In genomic region chr15:44130778-44131177, GRCh38 we compare ENCODE assay signal across 29 cellular contexts.
A peak's percentile ranks its signal among the peaks of the same experiment; 100 is the strongest.
DNase-seq lines count a peak whose midpoint lies in the region; ATAC-seq and TF ChIP-seq lines count a peak whose summit lies in the region.
"Had no signal": no experiment of that assay in that cellular context is flagged by ENCODE, and none has a peak within 500 bp of the region (broad histone marks: within the 10 kb centered on the region; RNA-seq: fewer than 3 reads in every experiment).

No MANE protein-coding gene starts in this region.

- H3K27me3 Mint-ChIP-seq in T-cell = peaks cover 18 to 21% of the 10 kb centered on the region in 2 donors

- no peak overlapping the region for H3K4me3 Mint-ChIP-seq in T-cell
- H3K4me3 Mint-ChIP-seq: activated naive CD4-positive, alpha-beta T cell treated with anti-CD3 and anti-CD28 coated beads for 36 hours; memory B cell; naive thymus-derived CD4-positive, alpha-beta T cell; stimulated activated effector memory CD8-positive, alpha-beta T cell treated with anti-CD3 and anti-CD28 coated beads, Interleukin-12 subunit alpha, Interleukin-12 subunit beta, amount 100 ng/mL, for 72 hours had no signal

- H3K4me1 ChIP-seq in GM23248 (ENCODE audit: insufficient read depth) = no peaks in the 10 kb centered on the region
- no peaks in the 10 kb centered on the region for H3K4me1 ChIP-seq in prostate gland (replicated peaks)
- H3K4me1 ChIP-seq: breast epithelium, colonic mucosa, Peyer's patch, SJSA1 had no signal

- in situ Hi-C loops in GM23248 (cut with MboI) = no loop called here

- POLR2A ChIA-PET in RWPE1 (lab: Yijun Ruan, JAX; ENCODE audit: low non-redundant PET) = no interaction called here
- POLR2A ChIA-PET in T-cell (lab: Charles Lee) = no interaction called here

- H3K9me2 ChIP-seq in GM23248 (ENCODE audit: insufficient read depth) = no peaks in the 10 kb centered on the region

- no peaks in the 10 kb centered on the region for H3K9me3 Mint-ChIP-seq in T-cell
- H3K9me3 Mint-ChIP-seq: activated naive CD4-positive, alpha-beta T cell treated with anti-CD3 and anti-CD28 coated beads for 36 hours; memory B cell; stimulated activated effector memory CD8-positive, alpha-beta T cell treated with anti-CD3 and anti-CD28 coated beads, Interleukin-12 subunit alpha, Interleukin-12 subunit beta, amount 100 ng/mL, for 72 hours had no signal

- CTCF ChIA-PET in RWPE1 (lab: Yijun Ruan, JAX) = interaction anchor here (0.6 kb wide), 2 partner anchors 217 to 727 kb away, joined by 3 read pairs; no protein-coding TSS in a partner anchor
- CTCF ChIA-PET in T-cell (lab: Charles Lee) = no interaction called here

- intact Hi-C loops in prostate gland (cut with DNase I) = no loop called here

- H3K36me3 ChIP-seq in GM23248 (ENCODE audit: low read depth) = no peaks in the 10 kb centered on the region
- no peaks in the 10 kb centered on the region for H3K36me3 ChIP-seq in prostate gland
- H3K36me3 ChIP-seq: breast epithelium, colonic mucosa, Peyer's patch, SJSA1 had no signal

- no peak for TF ChIP-seq POLR2A in prostate gland (IDR thresholded peaks at IDR 0.05)

- no peaks in the 10 kb centered on the region for H3F3A ChIP-seq in GM23248 (ENCODE audit: insufficient read depth)

- H2AFZ ChIP-seq in GM23248 = no peak overlapping the region

- H3K9ac ChIP-seq in GM23248 = no peak overlapping the region

- H3K4me3 ChIP-seq in GM23248 = no peak overlapping the region
- H3K4me3 ChIP-seq in prostate gland = no peak overlapping the region
- H3K4me3 ChIP-seq: breast epithelium, colonic mucosa, Peyer's patch, SJSA1 had no signal

- no peak overlapping the region for H3K27ac ChIP-seq in 22Rv1
- no peak overlapping the region for H3K27ac ChIP-seq in GM23248
- H3K27ac ChIP-seq in RWPE1 = no peak overlapping the region
- no peak overlapping the region for H3K27ac ChIP-seq in prostate gland
- H3K27ac ChIP-seq: breast epithelium, colonic mucosa, Peyer's patch, SJSA1 had no signal

- no peaks in the 10 kb centered on the region for H3K9me3 ChIP-seq in GM23248 (ENCODE audit: low read depth)
- no peaks in the 10 kb centered on the region for H3K9me3 ChIP-seq in prostate gland
- H3K9me3 ChIP-seq: breast epithelium, colonic mucosa, Peyer's patch, SJSA1 had no signal

- H3K27ac Mint-ChIP-seq in T-cell = no peak overlapping the region
- H3K27ac Mint-ChIP-seq: activated naive CD4-positive, alpha-beta T cell treated with anti-CD3 and anti-CD28 coated beads for 36 hours; memory B cell; naive thymus-derived CD4-positive, alpha-beta T cell; stimulated activated effector memory CD8-positive, alpha-beta T cell treated with anti-CD3 and anti-CD28 coated beads, Interleukin-12 subunit alpha, Interleukin-12 subunit beta, amount 100 ng/mL, for 72 hours had no signal

- ATAC-seq in T-cell (replicated peaks in 1 of 4) = no peak
- ATAC-seq in GM21529 (IDR thresholded peaks at IDR 0.05; ENCODE audit: unreplicated experiment) = no peak
- ATAC-seq: naive thymus-derived CD4-positive, alpha-beta T cell; stimulated activated effector memory CD8-positive, alpha-beta T cell treated with anti-CD3 and anti-CD28 coated beads, Interleukin-12 subunit alpha, Interleukin-12 subunit beta, amount 100 ng/mL, for 72 hours had no signal

- H3K4me2 ChIP-seq in GM23248 (ENCODE audit: unreplicated experiment) = no peak overlapping the region

- TF ChIP-seq CTCF in 22Rv1 (IDR thresholded peaks at IDR 0.05) (peak; percentile 26), RWPE1 (conservative IDR thresholded peaks at IDR 0.05; ENCODE audit: low read depth) (peak; percentile 39), prostate gland (IDR thresholded peaks at IDR 0.05) (no peak)

- no peaks in the 10 kb centered on the region for H3K4me1 Mint-ChIP-seq in T-cell
- H3K4me1 Mint-ChIP-seq: memory B cell; naive thymus-derived CD4-positive, alpha-beta T cell; stimulated activated effector memory CD8-positive, alpha-beta T cell treated with anti-CD3 and anti-CD28 coated beads, Interleukin-12 subunit alpha, Interleukin-12 subunit beta, amount 100 ng/mL, for 72 hours had no signal

- H3K27me3 ChIP-seq in GM23248 (replicated peaks; ENCODE audit: insufficient read depth) (no peaks in the 10 kb centered on the region), prostate gland (replicated peaks; ENCODE audit: insufficient read depth) (no peaks in the 10 kb centered on the region)
- H3K27me3 ChIP-seq: breast epithelium, colonic mucosa, Peyer's patch, SJSA1 had no signal

- no peaks in the 10 kb centered on the region for H4K20me1 ChIP-seq in GM23248 (ENCODE audit: insufficient read depth)

- no peaks in the 10 kb centered on the region for H3K36me3 Mint-ChIP-seq in T-cell
- H3K36me3 Mint-ChIP-seq: memory B cell; naive thymus-derived CD4-positive, alpha-beta T cell; stimulated activated effector memory CD8-positive, alpha-beta T cell treated with anti-CD3 and anti-CD28 coated beads, Interleukin-12 subunit alpha, Interleukin-12 subunit beta, amount 100 ng/mL, for 72 hours had no signal

- DNase-seq in GM23248 = peak; percentile 18
- DNase-seq in RWPE1 (ENCODE audit: low spot score) = peak; percentile 6
- peak; percentile 33 for DNase-seq in fibroblast of peridontal ligament (ENCODE audit: extremely low read depth)
- DNase-seq in T-cell = no peak
- no peak for DNase-seq in activated CD4-positive, alpha-beta T cell treated with anti-CD3 and anti-CD28 coated beads for 4 hours
- DNase-seq in prostate gland (ENCODE audit: low spot score) = no peak
- DNase-seq: activated CD4-positive, alpha-beta T cell treated with anti-CD3 and anti-CD28 coated beads for 48 hours; activated naive CD4-positive, alpha-beta T cell treated with anti-CD3 and anti-CD28 coated beads for 36 hours; amygdala; C1 segment of cervical spinal cord; Calu3; colonic mucosa; glutamatergic neuron; kidney glomerular epithelial cell; naive thymus-derived CD4-positive, alpha-beta T cell; NCI-H1417; NCI-H2107; NCI-H524; occipital lobe; Peyer's patch; stimulated activated CD4-positive, alpha-beta T cell treated with anti-CD3 and anti-CD28 coated beads, Interleukin-2, amount 100 ng/mL, for 48 hours; substantia nigra; T-helper 2 cell had no signal

- H3K79me2 ChIP-seq in GM23248 (ENCODE audit: insufficient read depth) = no peaks in the 10 kb centered on the region

Comparison
In these comparisons a context has a peak if more than half of its experiments do, and no peak if none do; other contexts are left out.
1. CTCF ChIP-seq: peak in 22Rv1 (single experiment) and RWPE1 (single experiment); none in prostate gland (0 of 4).
2. DNase-seq: peak in GM23248 (single experiment), RWPE1 (single experiment) and fibroblast of peridontal ligament (single experiment); none in T-cell (0 of 34), activated CD4-positive, alpha-beta T cell treated with anti-CD3 and anti-CD28 coated beads for 4 hours (0 of 2) and prostate gland (single experiment).